In the genomic region with DNA sequence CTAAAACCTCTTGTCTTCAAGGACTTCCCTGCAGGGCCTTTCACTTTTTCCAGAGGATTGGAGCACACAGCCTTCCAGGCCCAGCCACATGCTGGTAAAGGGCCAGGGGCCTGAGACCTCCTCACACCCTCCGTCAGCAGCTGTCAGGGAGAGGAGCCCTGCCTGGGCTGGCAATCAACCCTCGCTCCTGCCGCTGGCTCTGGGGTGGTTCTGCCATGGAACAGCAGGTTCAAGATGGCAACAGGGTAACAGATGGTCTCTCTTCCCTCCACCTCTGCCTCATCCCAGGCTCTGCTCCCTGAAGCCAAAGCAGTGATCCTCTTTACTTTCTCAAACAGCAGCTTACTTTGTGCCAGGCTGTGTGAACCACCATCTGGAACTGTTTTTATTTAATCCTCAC, we compare ENCODE assay signal across 24 cellular contexts. TPM values are rescaled to one million over a fixed set of nuclear protein-coding genes. Genes with fewer than 3 reads are reported as not detected.
DNase-seq lines count a peak whose midpoint lies in the region; ATAC-seq and TF ChIP-seq lines count a peak whose summit lies in the region.
"Had no signal": no experiment of that assay in that cellular context is flagged by ENCODE, and none has a peak within 500 bp of the region (broad histone marks: within the 10 kb centered on the region; RNA-seq: fewer than 3 reads in every experiment).

No MANE protein-coding gene starts in this region.

- H3K9me1 ChIP-seq in IMR-90 (ENCODE audit: insufficient read depth, low read length), result peaks cover under 1% of the 10 kb centered on the region

- H3K14ac ChIP-seq in IMR-90 (replicated peaks; ENCODE audit: low read depth, low read length), result no peak overlapping the region

- H2AFZ ChIP-seq in IMR-90 (replicated peaks; ENCODE audit: low read length, poor library complexity), result no peak overlapping the region

- H3K9ac ChIP-seq in IMR-90 (ENCODE audit: low read depth, low read length), result no peak overlapping the region

- no peak overlapping the region for H2BK120ac ChIP-seq in IMR-90 (ENCODE audit: low read depth, low read length)

- peak overlapping the region; percentile 29 for H3K27ac Mint-ChIP-seq in activated T-cell treated with anti-CD3 and anti-CD28 coated beads, Interleukin-2, amount 50 U/mL, for 24 hours
- peak overlapping the region; percentile 14 for H3K27ac Mint-ChIP-seq in activated B cell treated with CpG ODN at 0.5 μM for 24 hours
- H3K27ac Mint-ChIP-seq: activated CD4-positive, alpha-beta memory T cell treated with anti-CD3 and anti-CD28 coated beads, Interleukin-2, amount 10 ng/mL, durations not matched to agents 7 days and 5 days had no signal

- intact Hi-C loops in IMR-90 (cut with micrococcal nuclease), result no loop called here
- intact Hi-C loops in activated B cell treated with CpG ODN at 0.5 μM for 24 hours (cut with micrococcal nuclease), result no loop called here

- H3K27me3 ChIP-seq in IMR-90 (ENCODE audit: control insufficient read depth, insufficient read depth, low read length) (no peaks in the 10 kb centered on the region), neutrophil (no peaks in the 10 kb centered on the region)
- H3K27me3 ChIP-seq: esophagus muscularis mucosa, gastrocnemius medialis, thyroid gland had no signal

- dilution Hi-C loops in IMR-90 (cut with HindIII; ENCODE audit: low sequenced_read_pairs, unreplicated experiment), result no loop called here

- no TSS peak for BruUV-seq in IMR-90 (replicated peaks; lab: Mats Ljungman, UMichigan)

- H2AK9ac ChIP-seq in IMR-90 (replicated peaks; ENCODE audit: low read depth, low read length, poor library complexity), result peak overlapping the region; percentile 15

- peaks cover 70% of the 10 kb centered on the region for H3K36me3 Mint-ChIP-seq in activated T-cell treated with anti-CD3 and anti-CD28 coated beads, Interleukin-2, amount 50 U/mL, for 24 hours (ENCODE audit: low read depth)
- peaks cover 49% of the 10 kb centered on the region for H3K36me3 Mint-ChIP-seq in activated B cell treated with CpG ODN at 0.5 μM for 24 hours (ENCODE audit: low read depth)

- peaks cover 4% of the 10 kb centered on the region; the same call in 1 of the 2 replicates for H4K20me1 ChIP-seq in IMR-90 (ENCODE audit: insufficient read depth, low read length)

- H3K4ac ChIP-seq in IMR-90 (ENCODE audit: low read depth, low read length), result no peak overlapping the region

- no peak overlapping the region for H2AK5ac ChIP-seq in IMR-90 (ENCODE audit: low read depth, low read length)

- no peak overlapping the region for H4K91ac ChIP-seq in IMR-90 (ENCODE audit: insufficient read depth, low read depth, low read length)

- H3K79me1 ChIP-seq in IMR-90 (ENCODE audit: low read depth in 1 of 2, low read length in 2 of 2), result peaks cover 5 to 12% of the 10 kb centered on the region in 2 experiments; a peak in 3 of 4 replicates

- no CpG with 5 or more reads among the region's 3 CpGs for WGBS in IMR-90 (ENCODE audit: extremely low coverage in 2 of 2, insufficient read length in 1 of 2), 2 experiments

- no peak overlapping the region for H2BK15ac ChIP-seq in IMR-90 (ENCODE audit: low read depth, low read length)

- ATAC-seq in IMR-90 (ENCODE audit: low read depth), result no peak
- ATAC-seq in activated B cell treated with CpG ODN at 0.5 μM for 24 hours (ENCODE audit: low read depth), result no peak
- no peak for ATAC-seq in GM19351 (IDR thresholded peaks at IDR 0.05; ENCODE audit: unreplicated experiment)
- ATAC-seq: lower lobe of right lung had no signal

- no peak overlapping the region for H2BK5ac ChIP-seq in IMR-90 (ENCODE audit: low read depth, low read length, poor library complexity, severe bottlenecking)

- H3K4me1 ChIP-seq in IMR-90 (ENCODE audit: control insufficient read depth, insufficient read depth, low read length) (no peaks in the 10 kb centered on the region), neutrophil (ENCODE audit: control insufficient read depth in 1 of 2, insufficient read depth in 1 of 2, low read depth in 1 of 2, low read length in 1 of 2) (peaks cover 11 to 16% of the 10 kb centered on the region in 2 experiments)
- H3K4me1 ChIP-seq: gastrocnemius medialis, lower lobe of right lung, thyroid gland had no signal

- H3K4me2 ChIP-seq in IMR-90 (ENCODE audit: low read depth, low read length), result no peak overlapping the region

- H4K8ac ChIP-seq in IMR-90 (ENCODE audit: low read depth in 2 of 2, low read length in 2 of 2), result no peak overlapping the region

- no peak for DNase-seq in activated T-cell treated with anti-CD3 and anti-CD28 coated beads, Interleukin-2, amount 50 U/mL, for 24 hours
- DNase-seq in activated T-cell treated with anti-CD3 and anti-CD28 coated beads, Interleukin-2, amount 50 U/mL, for 48 hours, result no peak
- DNase-seq in IMR-90 (no peak), activated B cell treated with CpG ODN at 0.5 μM for 24 hours (no peak), epidermal melanocyte (ENCODE audit: insufficient read length, low spot score) (no peak), 8988T (no peak)
- DNase-seq: activated CD4-positive, alpha-beta memory T cell treated with anti-CD3 and anti-CD28 coated beads, Interleukin-2, amount 10 ng/mL, durations not matched to agents 7 days and 5 days; Caco-2; cerebellar nuclear complex; effector CD8-positive, alpha-beta T cell; gastrocnemius medialis; islet precursor cell; lower lobe of right lung; NCI-H1092; NCI-H2081; stimulated activated naive CD4-positive, alpha-beta T cell treated with Interleukin-2 at 50 U/mL for 16 hours; thyroid gland had no signal

- no peaks in the 10 kb centered on the region for H3K27me3 Mint-ChIP-seq in activated T-cell treated with anti-CD3 and anti-CD28 coated beads, Interleukin-2, amount 50 U/mL, for 24 hours
- no peaks in the 10 kb centered on the region for H3K27me3 Mint-ChIP-seq in activated B cell treated with CpG ODN at 0.5 μM for 24 hours
- H3K27me3 Mint-ChIP-seq: activated CD4-positive, alpha-beta memory T cell treated with anti-CD3 and anti-CD28 coated beads, Interleukin-2, amount 10 ng/mL, durations not matched to agents 7 days and 5 days; activated naive CD4-positive, alpha-beta T cell treated with anti-CD3 and anti-CD28 coated beads, Interleukin-2, amount 50 U/mL, for 24 hours had no signal

- no peak overlapping the region for H3K56ac ChIP-seq in IMR-90 (ENCODE audit: extremely low read depth, insufficient read depth, low read length)

- no peak overlapping the region for H3K4me3 Mint-ChIP-seq in activated T-cell treated with anti-CD3 and anti-CD28 coated beads, Interleukin-2, amount 50 U/mL, for 24 hours
- H3K4me3 Mint-ChIP-seq in activated B cell treated with CpG ODN at 0.5 μM for 24 hours, result no peak overlapping the region
- H3K4me3 Mint-ChIP-seq: activated CD4-positive, alpha-beta memory T cell treated with anti-CD3 and anti-CD28 coated beads, Interleukin-2, amount 10 ng/mL, durations not matched to agents 7 days and 5 days; activated naive CD4-positive, alpha-beta T cell treated with anti-CD3 and anti-CD28 coated beads, Interleukin-2, amount 50 U/mL, for 24 hours; T-helper 2 cell treated with Interferon-gamma antibody and Interleukin-4, amounts not matched to agents 5 μg/mL and 100 μg/mL, for 36 hours had no signal

- POLR2A ChIA-PET in IMR-90 (lab: Charles Lee; ENCODE audit: unreplicated experiment) (no interaction called here), activated B cell treated with CpG ODN at 0.5 μM for 24 hours (lab: Charles Lee) (interaction anchor here (0.6 kb wide), 1 partner anchor 109 kb away, joined by 3 read pairs; no protein-coding TSS in a partner anchor)

- H3K27ac ChIP-seq in IMR-90 (ENCODE audit: insufficient read depth, low read length) (no peak overlapping the region), neutrophil (peak overlapping the region; percentile 62)
- H3K27ac ChIP-seq: esophagus muscularis mucosa, gastrocnemius medialis, lower lobe of right lung, skin epidermis, thyroid gland, VCaP had no signal

- in situ Hi-C loops in IMR-90 (cut with MboI; ENCODE audit: low sequenced_read_pairs), result no loop called here

- no peaks in the 10 kb centered on the region for H3K9me3 Mint-ChIP-seq in activated T-cell treated with anti-CD3 and anti-CD28 coated beads, Interleukin-2, amount 50 U/mL, for 24 hours
- no peaks in the 10 kb centered on the region for H3K9me3 Mint-ChIP-seq in activated B cell treated with CpG ODN at 0.5 μM for 24 hours
- H3K9me3 Mint-ChIP-seq: activated CD4-positive, alpha-beta memory T cell treated with anti-CD3 and anti-CD28 coated beads, Interleukin-2, amount 10 ng/mL, durations not matched to agents 7 days and 5 days; activated naive CD4-positive, alpha-beta T cell treated with anti-CD3 and anti-CD28 coated beads, Interleukin-2, amount 50 U/mL, for 24 hours; T-helper 2 cell treated with Interferon-gamma antibody and Interleukin-4, amounts not matched to agents 5 μg/mL and 100 μg/mL, for 36 hours had no signal

- TF ChIP-seq CTCF in IMR-90 (conservative IDR thresholded peaks at IDR 0.05; ENCODE audit: low read depth, low read length) (no peak), activated B cell treated with CpG ODN at 0.5 μM for 24 hours (IDR thresholded peaks at IDR 0.05) (no peak), neutrophil (IDR thresholded peaks at IDR 0.05) (no peak)

- CTCF ChIA-PET in IMR-90 (lab: Yijun Ruan, JAX), result no interaction called here
- CTCF ChIA-PET in activated B cell treated with CpG ODN at 0.5 μM for 24 hours (lab: Charles Lee), result interaction anchor here (0.9 kb wide), 1 partner anchor 332 kb away, joined by 3 read pairs; no protein-coding TSS in a partner anchor

- H4K5ac ChIP-seq in IMR-90 (ENCODE audit: low read depth, low read length), result no peak overlapping the region

- H2BK20ac ChIP-seq in IMR-90 (ENCODE audit: low read depth, low read length), result no peak overlapping the region

- H3K9me3 ChIP-seq in IMR-90 (ENCODE audit: control insufficient read depth, insufficient read depth, low read length), result no peaks in the 10 kb centered on the region
- no peaks in the 10 kb centered on the region for H3K9me3 ChIP-seq in neutrophil
- H3K9me3 ChIP-seq: Caco-2, esophagus muscularis mucosa, gastrocnemius medialis, lower lobe of right lung, thyroid gland had no signal

- H3K23ac ChIP-seq in IMR-90 (ENCODE audit: low read depth, low read length), result no peak overlapping the region

- peaks cover 4% of the 10 kb centered on the region for H3K4me1 Mint-ChIP-seq in activated T-cell treated with anti-CD3 and anti-CD28 coated beads, Interleukin-2, amount 50 U/mL, for 24 hours (ENCODE audit: low read depth)
- peaks cover 18% of the 10 kb centered on the region for H3K4me1 Mint-ChIP-seq in activated B cell treated with CpG ODN at 0.5 μM for 24 hours

- TF ChIP-seq RAD21 in IMR-90 (IDR thresholded peaks at IDR 0.05; ENCODE audit: low read length), result no peak

- peaks cover 23% of the 10 kb centered on the region for H3K36me3 ChIP-seq in IMR-90 (ENCODE audit: control insufficient read depth, insufficient read depth, low read length)
- H3K36me3 ChIP-seq in neutrophil, result peaks cover 4% of the 10 kb centered on the region

- no peak for TF ChIP-seq POLR2A in IMR-90 (IDR thresholded peaks at IDR 0.05; ENCODE audit: low read depth, low read length)

- no peak overlapping the region for H3K4me3 ChIP-seq in IMR-90 (ENCODE audit: insufficient read depth, low read depth, low read length)
- H3K4me3 ChIP-seq in neutrophil (ENCODE audit: low read depth in 1 of 2, low read length in 1 of 2), result no peak overlapping the region
- H3K4me3 ChIP-seq: esophagus muscularis mucosa, gastrocnemius medialis, lower lobe of right lung, skin epidermis, thyroid gland had no signal

- H3K18ac ChIP-seq in IMR-90 (ENCODE audit: low read depth, low read length), result no peak overlapping the region

RNA-seq across cellular contexts. Expression of a gene that starts 16.9 kb away (rescaled TPM):
- total RNA-seq in IMR-90 (2012; rRNA removed) (69.2 and 84.4 TPM in 2 replicates), activated B cell treated with CpG ODN at 0.5 μM for 24 hours (72.4 and 76.5 TPM in 2 replicates)
- 97.7 and 102 TPM in 2 replicates for polyA plus RNA-seq in IMR-90 (2012; rRNA removed)
- 54.2 and 64.1 TPM in 2 replicates for polyA plus RNA-seq in IMR-90 (2012; cell fraction: cytosol; rRNA removed)
- 12.4 and 30.1 TPM in 2 replicates for polyA plus RNA-seq in IMR-90 (2012; cell fraction: nucleus; rRNA removed; ENCODE audit: low replicate concordance)

RNA-seq across cellular contexts. Expression of a gene that starts 23.8 kb away (rescaled TPM):
- total RNA-seq in IMR-90 (2012; rRNA removed) (155 and 222 TPM in 2 replicates), activated B cell treated with CpG ODN at 0.5 μM for 24 hours (62.0 and 69.9 TPM in 2 replicates)
- polyA plus RNA-seq in IMR-90 (2012; rRNA removed), result 185 and 213 TPM in 2 replicates
- polyA plus RNA-seq in IMR-90 (2012; cell fraction: cytosol; rRNA removed), result 92.7 and 174 TPM in 2 replicates
- polyA plus RNA-seq in IMR-90 (2012; cell fraction: nucleus; rRNA removed; ENCODE audit: low replicate concordance), result 81.5 and 150 TPM in 2 replicates

RNA-seq across cellular contexts. Expression of a gene that starts 30.9 kb away (rescaled TPM):
- total RNA-seq in IMR-90 (2012; rRNA removed) (47.1 and 57.5 TPM in 2 replicates), activated B cell treated with CpG ODN at 0.5 μM for 24 hours (32.4 and 37.4 TPM in 2 replicates)
- 14.2 and 17.0 TPM in 2 replicates for polyA plus RNA-seq in IMR-90 (2012; rRNA removed)
- 5.6 and 7.2 TPM in 2 replicates for polyA plus RNA-seq in IMR-90 (2012; cell fraction: cytosol; rRNA removed)
- 3.1 and 12.8 TPM in 2 replicates for polyA plus RNA-seq in IMR-90 (2012; cell fraction: nucleus; rRNA removed; ENCODE audit: low replicate concordance)
